In genomic region chr14:52948836-52949235, GRCh38 we compare ENCODE assay signal across 10 cellular contexts. TPM values are rescaled to one million over a fixed set of nuclear protein-coding genes. Genes with fewer than 3 reads are reported as not detected.
A peak's percentile ranks its signal among the peaks of the same experiment; 100 is the strongest.
DNase-seq lines count a peak whose midpoint lies in the region; TF ChIP-seq lines count a peak whose summit lies in the region.
"Had no signal": no experiment of that assay in that cellular context is flagged by ENCODE, and none has a peak within 500 bp of the region (broad histone marks: within the 10 kb centered on the region; RNA-seq: fewer than 3 reads in every experiment).

No MANE protein-coding gene starts in this region.

- H3K36me3 Mint-ChIP-seq in HFFc6 (ENCODE audit: low read depth) = peaks cover 44% of the 10 kb centered on the region
- H3K36me3 Mint-ChIP-seq in activated CD4-positive, alpha-beta T cell treated with anti-CD3 and anti-CD28 coated beads, Interleukin-2, amount 10 ng/mL, durations not matched to agents 24 days and 14 days (ENCODE audit: low read depth) = no peaks in the 10 kb centered on the region
- H3K36me3 Mint-ChIP-seq: activated CD4-positive, alpha-beta memory T cell treated with anti-CD3 and anti-CD28 coated beads for 36 hours; immature natural killer cell had no signal

- TF ChIP-seq CTCF in HFFc6 (IDR thresholded peaks at IDR 0.05) (no peak), cardiac fibroblast (IDR thresholded peaks at IDR 0.05; ENCODE audit: low read depth, low read length) (no peak), liver (IDR thresholded peaks at IDR 0.05; ENCODE audit: low read depth, low read length, missing input control) (no peak)

- H3K27ac Mint-ChIP-seq in HFFc6 = peak overlapping the region; percentile 94; the same call in 1 of the 2 replicates
- H3K27ac Mint-ChIP-seq in activated CD4-positive, alpha-beta T cell treated with anti-CD3 and anti-CD28 coated beads, Interleukin-2, amount 10 ng/mL, durations not matched to agents 24 days and 14 days = no peak overlapping the region
- H3K27ac Mint-ChIP-seq: activated CD4-positive, alpha-beta memory T cell treated with anti-CD3 and anti-CD28 coated beads for 36 hours; immature natural killer cell had no signal

- peaks cover 0 to 54% (median 40%) of the 10 kb centered on the region in 4 donors for H3K4me1 ChIP-seq in liver (ENCODE audit: control insufficient read depth in 4 of 4, insufficient read depth in 4 of 4, low read length in 3 of 4)

- H3K9me3 ChIP-seq in liver (ENCODE audit: control insufficient read depth in 4 of 4, low read length in 3 of 4) = no peaks in the 10 kb centered on the region

- H3K9ac ChIP-seq in liver (ENCODE audit: low read depth in 1 of 2, low read length in 2 of 2) = peak overlapping the region; percentile 66 to 95

- H3K4me3 ChIP-seq in cardiac fibroblast (replicated peaks in 1 of 2; ENCODE audit: low read depth in 2 of 2, low read length in 2 of 2) (peak overlapping the region; percentile 79 to 99), liver (ENCODE audit: low read depth in 1 of 3, low read length in 3 of 3) (peak overlapping the region; percentile 68 to 93 (median 83))

- H3K27me3 Mint-ChIP-seq in HFFc6 (ENCODE audit: insufficient read depth) = no peaks in the 10 kb centered on the region
- peaks cover 51% of the 10 kb centered on the region for H3K27me3 Mint-ChIP-seq in activated CD4-positive, alpha-beta T cell treated with anti-CD3 and anti-CD28 coated beads, Interleukin-2, amount 10 ng/mL, durations not matched to agents 24 days and 14 days

- peaks cover 43% of the 10 kb centered on the region for H3K4me1 Mint-ChIP-seq in HFFc6 (ENCODE audit: low read depth)
- H3K4me1 Mint-ChIP-seq in activated CD4-positive, alpha-beta T cell treated with anti-CD3 and anti-CD28 coated beads, Interleukin-2, amount 10 ng/mL, durations not matched to agents 24 days and 14 days = peaks cover 19% of the 10 kb centered on the region

- DNase-seq in HFFc6 (no peak), cardiac fibroblast (ENCODE audit: low read depth in 2 of 2) (no peak), substantia nigra (lab: John Stamatoyannopoulos, UW) (no peak), NOMO-1 treated with dmso at 0.1 percent for 144 hours (lab: John Stamatoyannopoulos, UW; ENCODE audit: unreplicated experiment) (no peak), NCI-H510A treated with DMSO at 0.1 percent for 48 hours (lab: John Stamatoyannopoulos, UW) (no peak), NCI-H1694 treated with DMSO at 0.1 percent for 48 hours (lab: John Stamatoyannopoulos, UW) (no peak)
- no peak for DNase-seq in activated CD4-positive, alpha-beta T cell treated with anti-CD3 and anti-CD28 coated beads, Interleukin-2, amount 10 ng/mL, durations not matched to agents 24 days and 14 days
- DNase-seq: activated CD4-positive, alpha-beta memory T cell treated with anti-CD3 and anti-CD28 coated beads for 36 hours; immature natural killer cell had no signal

- TF ChIP-seq RAD21 in liver (IDR thresholded peaks at IDR 0.05) = no peak

- peak overlapping the region; percentile 88 to 97 for H3K27ac ChIP-seq in liver (ENCODE audit: low read depth in 1 of 2, low read length in 2 of 2)
- H3K27ac ChIP-seq in substantia nigra (ENCODE audit: low read depth, low read length, poor library complexity, severe bottlenecking) = peak overlapping the region; percentile 7

- peak overlapping the region; percentile 95 for H3K4me3 Mint-ChIP-seq in HFFc6
- H3K4me3 Mint-ChIP-seq in activated CD4-positive, alpha-beta T cell treated with anti-CD3 and anti-CD28 coated beads, Interleukin-2, amount 10 ng/mL, durations not matched to agents 24 days and 14 days = no peak overlapping the region

- no peaks in the 10 kb centered on the region for H3K9me3 Mint-ChIP-seq in HFFc6
- no peaks in the 10 kb centered on the region for H3K9me3 Mint-ChIP-seq in activated CD4-positive, alpha-beta T cell treated with anti-CD3 and anti-CD28 coated beads, Interleukin-2, amount 10 ng/mL, durations not matched to agents 24 days and 14 days
- H3K9me3 Mint-ChIP-seq: activated CD4-positive, alpha-beta memory T cell treated with anti-CD3 and anti-CD28 coated beads for 36 hours; immature natural killer cell had no signal

- no peaks in the 10 kb centered on the region for H3K27me3 ChIP-seq in liver (ENCODE audit: control insufficient read depth in 4 of 4, insufficient read depth in 4 of 4, low read length in 3 of 4)

- peaks cover 0 to 2% (median 0%) of the 10 kb centered on the region in 4 donors for H3K36me3 ChIP-seq in liver (ENCODE audit: control insufficient read depth in 4 of 4, insufficient read depth in 3 of 4, low read depth in 1 of 4, low read length in 3 of 4)

- intact Hi-C loops in activated CD4-positive, alpha-beta T cell treated with anti-CD3 and anti-CD28 coated beads, Interleukin-2, amount 10 ng/mL, durations not matched to agents 24 days and 14 days (cut with micrococcal nuclease) = no loop called here

TF ChIP-seq in liver, 16 proteins besides CTCF, POLR2A, EP300 and RAD21:
- TF ChIP-seq YY1 (IDR thresholded peaks at IDR 0.05) (no peak), ZBTB33 (IDR thresholded peaks at IDR 0.05) (no peak), EGR1 (IDR thresholded peaks at IDR 0.05; ENCODE audit: low read depth in 2 of 2) (no peak), FOXA1 (IDR thresholded peaks at IDR 0.05) (no peak), HNF4G (IDR thresholded peaks at IDR 0.05) (no peak), SP1 (IDR thresholded peaks at IDR 0.05) (no peak), GABPA (IDR thresholded peaks at IDR 0.05 in 1 of 2, conservative IDR thresholded peaks at IDR 0.05 in 1 of 2) (no peak), HNF4A (conservative IDR thresholded peaks at IDR 0.05) (no peak), TAF1 (conservative IDR thresholded peaks at IDR 0.05) (no peak)
TF ChIP-seq in liver: peak in this region for 0.

RNA-seq across cellular contexts. Expression of gene FERMT2, which starts 2.0 kb away (rescaled TPM):
- total RNA-seq in HFFc6 (2021; fragmentation: NEBNext Ultra II Directional; extraction: Animal tissue kit (Norgen Biotek cat#: 25700)) = 100 to 1,000 TPM; 109 to 152 (median 127) TPM
- total RNA-seq in liver = 10 to 100 TPM; 34.8 to 51.3 TPM
- polyA plus RNA-seq in liver = 10 to 100 TPM; 23.9 to 45.9 TPM
- total RNA-seq in activated CD4-positive, alpha-beta T cell treated with anti-CD3 and anti-CD28 coated beads, Interleukin-2, amount 10 ng/mL, durations not matched to agents 24 days and 14 days = 1.5 and 1.6 TPM in 2 replicates
- polyA plus RNA-seq: immature natural killer cell had no signal

Comparison
In these comparisons a context has a peak if more than half of its experiments do, and no peak if none do; other contexts are left out.
1. RNA of gene FERMT2, which starts 2.0 kb away (total RNA-seq): 109 to 152 TPM in HFFc6 and 34.8 to 51.3 TPM in liver; 1.5 to 1.6 TPM in activated CD4-positive, alpha-beta T cell treated with anti-CD3 and anti-CD28 coated beads, Interleukin-2, amount 10 ng/mL, durations not matched to agents 24 days and 14 days; every median in the first group is over 10 times any median in the second.